ENCODE assay signal across 29 cellular contexts in the genomic region with DNA sequence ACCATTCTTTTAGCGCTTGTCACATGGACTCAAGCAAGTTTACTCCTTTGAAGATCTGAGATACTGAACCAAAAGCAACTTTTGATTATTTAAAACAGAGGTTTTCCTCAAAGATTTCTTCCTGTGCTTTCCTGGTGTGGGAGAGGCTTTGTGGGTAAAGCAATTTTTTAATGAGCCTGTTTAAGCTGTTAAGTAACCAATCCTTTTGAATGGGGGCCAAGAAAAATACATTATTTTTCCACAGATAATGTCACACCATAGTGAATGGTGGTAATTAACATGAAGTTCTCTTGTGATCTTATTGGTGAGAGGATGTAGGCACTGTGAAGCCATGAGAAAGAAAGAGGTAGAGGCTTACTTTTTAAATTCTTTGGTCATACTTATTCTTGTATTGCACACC.
"Had no signal": no experiment of that assay in that cellular context is flagged by ENCODE, and none has a peak within 500 bp of the region (broad histone marks: within the 10 kb centered on the region; RNA-seq: fewer than 3 reads in every experiment).

No MANE protein-coding gene starts in this region.

- H3K4me1 ChIP-seq: esophagus squamous epithelium, lower lobe of right lung, pancreas, right lobe of liver, transverse colon, upper lobe of right lung, uterus had no signal

- H3K36me3 Mint-ChIP-seq: immature natural killer cell; naive thymus-derived CD8-positive, alpha-beta T cell; stimulated activated naive B cell treated with anti-CD40 and anti-IgM and Interleukin-4, amounts not matched to agents 10 μg/mL and 1 μg/mL and 100 μg/mL, for 72 hours had no signal

- H3K4me1 Mint-ChIP-seq: immature natural killer cell, nephron progenitor cell had no signal

- H3K4me3 Mint-ChIP-seq: immature natural killer cell; naive thymus-derived CD8-positive, alpha-beta T cell; nephron progenitor cell; stimulated activated naive B cell treated with anti-CD40 and anti-IgM and Interleukin-4, amounts not matched to agents 10 μg/mL and 1 μg/mL and 100 μg/mL, for 72 hours; stimulated activated naive CD8-positive, alpha-beta T cell treated with anti-CD3 and anti-CD28 coated beads, Interleukin-15, Interleukin-2, amounts not matched to agents 100 ng/mL and 50 ng/mL, for 24 hours had no signal

- DNase-seq: dermis blood vessel endothelial cell; effector memory CD4-positive, alpha-beta T cell; erythroblast; esophagus squamous epithelium; foreskin melanocyte; glutamatergic neuron; hypothalamus; immature natural killer cell; islet precursor cell; kidney glomerular epithelial cell; left colon; left ventricle myocardium superior; lower lobe of right lung; naive thymus-derived CD8-positive, alpha-beta T cell; nephron progenitor cell; occipital lobe; pancreas; retina; right lobe of liver; small intestine; stimulated activated CD4-positive, alpha-beta T cell treated with anti-CD3 and anti-CD28 coated beads, Interleukin-15, amount 100 ng/mL, for 24 hours; stimulated activated CD4-positive, alpha-beta T cell treated with anti-CD3 and anti-CD28 coated beads, Interleukin-2, amount 100 ng/mL, for 48 hours; stimulated activated naive B cell treated with anti-CD40 and anti-IgM and Interleukin-4, amounts not matched to agents 10 μg/mL and 1 μg/mL and 100 μg/mL, for 72 hours; transverse colon; upper lobe of right lung; uterus had no signal

- H3K27me3 ChIP-seq: esophagus squamous epithelium, right lobe of liver, transverse colon, upper lobe of right lung, uterus had no signal

- H3K27ac ChIP-seq: coronary artery, esophagus squamous epithelium, lower lobe of right lung, pancreas, right lobe of liver, thoracic aorta, transverse colon, upper lobe of right lung, uterus had no signal

- H3K4me3 ChIP-seq: coronary artery, esophagus squamous epithelium, lower lobe of right lung, pancreas, right lobe of liver, thoracic aorta, transverse colon, upper lobe of right lung, uterus had no signal

- H3K9me3 ChIP-seq: esophagus squamous epithelium, lower lobe of right lung, pancreas, right lobe of liver, thoracic aorta, transverse colon, upper lobe of right lung, uterus had no signal

- H3K9me3 Mint-ChIP-seq: naive thymus-derived CD8-positive, alpha-beta T cell; nephron progenitor cell; stimulated activated naive B cell treated with anti-CD40 and anti-IgM and Interleukin-4, amounts not matched to agents 10 μg/mL and 1 μg/mL and 100 μg/mL, for 72 hours; stimulated activated naive CD8-positive, alpha-beta T cell treated with anti-CD3 and anti-CD28 coated beads, Interleukin-15, Interleukin-2, amounts not matched to agents 100 ng/mL and 50 ng/mL, for 24 hours had no signal

- H3K36me3 ChIP-seq: esophagus squamous epithelium, lower lobe of right lung, pancreas, right lobe of liver, thoracic aorta, transverse colon, upper lobe of right lung, uterus had no signal

- H3K27ac Mint-ChIP-seq: immature natural killer cell; naive thymus-derived CD8-positive, alpha-beta T cell; nephron progenitor cell; stimulated activated naive B cell treated with anti-CD40 and anti-IgM and Interleukin-4, amounts not matched to agents 10 μg/mL and 1 μg/mL and 100 μg/mL, for 72 hours; stimulated activated naive CD8-positive, alpha-beta T cell treated with anti-CD3 and anti-CD28 coated beads, Interleukin-15, Interleukin-2, amounts not matched to agents 100 ng/mL and 50 ng/mL, for 24 hours had no signal
